8 cellular contexts compared by ENCODE assay signal in the genomic region with DNA sequence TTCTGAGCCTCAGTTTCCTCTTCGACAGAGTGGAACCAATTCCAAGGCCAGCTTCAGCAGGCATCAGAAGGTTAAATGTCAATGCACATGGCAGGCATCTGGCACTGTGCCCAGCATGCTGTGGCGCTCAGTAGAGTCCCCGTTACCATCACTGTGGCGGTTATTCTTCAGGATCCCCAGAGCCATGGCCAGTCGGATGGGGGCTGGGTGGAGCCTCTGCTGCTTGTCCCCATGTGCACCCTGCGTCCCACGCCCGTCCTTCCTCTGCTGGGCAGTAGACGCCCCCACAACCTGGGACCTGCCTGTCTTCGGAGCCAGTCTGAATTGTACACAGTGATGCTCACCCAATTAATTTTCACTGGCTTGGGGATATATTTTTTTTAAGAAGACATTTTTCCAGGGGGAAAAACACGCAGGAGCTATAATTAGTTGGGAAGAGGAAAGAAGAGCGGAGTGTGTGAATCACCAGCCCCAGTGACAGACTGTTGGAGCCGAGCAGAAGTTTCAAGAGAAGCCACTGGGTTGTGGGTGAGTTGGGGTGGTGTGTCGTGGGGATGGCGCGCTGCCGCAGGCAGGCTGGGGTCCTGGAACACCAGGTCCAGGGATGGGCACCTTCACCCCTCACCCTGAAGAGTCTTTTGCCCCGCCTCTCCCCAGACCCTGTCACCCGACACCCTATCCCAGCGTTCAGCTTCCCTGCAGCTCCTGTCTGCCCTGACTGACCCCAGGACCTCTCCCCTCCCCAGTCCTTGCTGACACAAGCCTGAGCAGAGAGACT. TPM values are rescaled to one million over a fixed set of nuclear protein-coding genes. Genes with fewer than 3 reads are reported as not detected.
DNase-seq lines count a peak whose midpoint lies in the region; ATAC-seq and TF ChIP-seq lines count a peak whose summit lies in the region.
"Had no signal": no experiment of that assay in that cellular context is flagged by ENCODE, and none has a peak within 500 bp of the region (broad histone marks: within the 10 kb centered on the region; RNA-seq: fewer than 3 reads in every experiment).

No MANE protein-coding gene starts in this region.

- no peaks in the 10 kb centered on the region for H3K36me3 Mint-ChIP-seq in stimulated activated effector memory CD8-positive, alpha-beta T cell treated with anti-CD3 and anti-CD28 coated beads, Interleukin-12 subunit alpha, Interleukin-12 subunit beta, amount 100 ng/mL, for 72 hours
- H3K36me3 Mint-ChIP-seq in CD14-positive monocyte: no peaks in the 10 kb centered on the region

- no peaks in the 10 kb centered on the region for H3K9me3 Mint-ChIP-seq in stimulated activated effector memory CD8-positive, alpha-beta T cell treated with anti-CD3 and anti-CD28 coated beads, Interleukin-12 subunit alpha, Interleukin-12 subunit beta, amount 100 ng/mL, for 72 hours
- no peaks in the 10 kb centered on the region for H3K9me3 Mint-ChIP-seq in CD14-positive monocyte

- H3K4me1 Mint-ChIP-seq in stimulated activated effector memory CD8-positive, alpha-beta T cell treated with anti-CD3 and anti-CD28 coated beads, Interleukin-12 subunit alpha, Interleukin-12 subunit beta, amount 100 ng/mL, for 72 hours: peaks cover 17% of the 10 kb centered on the region
- no peaks in the 10 kb centered on the region for H3K4me1 Mint-ChIP-seq in CD14-positive monocyte

- H3K27me3 Mint-ChIP-seq in CD14-positive monocyte (ENCODE audit: low read depth in 3 of 3): peaks cover 1 to 4% (median 1%) of the 10 kb centered on the region in 3 donors

- peak overlapping the region; percentile 71 for H3K27ac Mint-ChIP-seq in stimulated activated effector memory CD8-positive, alpha-beta T cell treated with anti-CD3 and anti-CD28 coated beads, Interleukin-12 subunit alpha, Interleukin-12 subunit beta, amount 100 ng/mL, for 72 hours
- no peak overlapping the region for H3K27ac Mint-ChIP-seq in CD14-positive monocyte

- DNase-seq in NCI-H1105 (lab: John Stamatoyannopoulos, UW) (peak; percentile 0), NCI-H1105 treated with DMSO at 0.1 percent for 48 hours (lab: John Stamatoyannopoulos, UW) (no peak), fibroblast of peridontal ligament (ENCODE audit: extremely low read depth) (peak; percentile 35), CD14-positive monocyte (ENCODE audit: low spot score) (no peak)
- no peak for DNase-seq in stimulated activated effector memory CD8-positive, alpha-beta T cell treated with anti-CD3 and anti-CD28 coated beads, Interleukin-12 subunit alpha, Interleukin-12 subunit beta, amount 100 ng/mL, for 72 hours (ENCODE audit: low spot score in 2 of 2)
- no peak for DNase-seq in stimulated activated CD4-positive, alpha-beta T cell treated with anti-CD3 and anti-CD28 coated beads, Interleukin-4, amount 100 ng/mL, for 1 hour
- DNase-seq: activated CD4-positive, CD25-positive, alpha-beta regulatory T cell; NCI-H774 had no signal

- no peak for TF ChIP-seq CTCF in CD14-positive monocyte (IDR thresholded peaks at IDR 0.05)

- no peak for ATAC-seq in stimulated activated effector memory CD8-positive, alpha-beta T cell treated with anti-CD3 and anti-CD28 coated beads, Interleukin-12 subunit alpha, Interleukin-12 subunit beta, amount 100 ng/mL, for 72 hours

- intact Hi-C loops in CD14-positive monocyte (cut with micrococcal nuclease): no loop called here

- H3K4me3 Mint-ChIP-seq in stimulated activated effector memory CD8-positive, alpha-beta T cell treated with anti-CD3 and anti-CD28 coated beads, Interleukin-12 subunit alpha, Interleukin-12 subunit beta, amount 100 ng/mL, for 72 hours: no peak overlapping the region
- H3K4me3 Mint-ChIP-seq in CD14-positive monocyte: no peak overlapping the region

RNA-seq across cellular contexts. Expression of gene RPL29, which starts 26.8 kb away (rescaled TPM):
- polyA plus RNA-seq in CD14-positive monocyte: 100 to 1,000 TPM; 753 to 856 TPM

RNA-seq across cellular contexts. Expression of gene DUSP7, which starts 33.9 kb away (rescaled TPM):
- polyA plus RNA-seq in CD14-positive monocyte: 1 to 10 TPM; 2.8 to 3.9 TPM

RNA-seq across cellular contexts. Expression of gene ACY1, which starts 39.2 kb away (rescaled TPM):
- 10 to 100 TPM; 14.5 to 18.0 TPM for polyA plus RNA-seq in CD14-positive monocyte

RNA-seq across cellular contexts. Expression of gene ABHD14A, which starts 47.6 kb away (rescaled TPM):
- polyA plus RNA-seq in CD14-positive monocyte: 10 to 100 TPM; 11.7 to 13.2 TPM

RNA-seq across cellular contexts. Expression of gene ABHD14B, which starts 48.7 kb away (rescaled TPM):
- polyA plus RNA-seq in CD14-positive monocyte: 10 to 100 TPM; 20.3 to 23.4 TPM

Comparison
In these comparisons a context has a peak if more than half of its experiments do, and no peak if none do; other contexts are left out.
1. DNase-seq: peak in NCI-H1105 (single experiment) and fibroblast of peridontal ligament (single experiment); none in NCI-H1105 treated with DMSO at 0.1 percent for 48 hours (single experiment), stimulated activated effector memory CD8-positive, alpha-beta T cell treated with anti-CD3 and anti-CD28 coated beads, Interleukin-12 subunit alpha, Interleukin-12 subunit beta, amount 100 ng/mL, for 72 hours (0 of 2), CD14-positive monocyte (single experiment) and stimulated activated CD4-positive, alpha-beta T cell treated with anti-CD3 and anti-CD28 coated beads, Interleukin-4, amount 100 ng/mL, for 1 hour (single experiment).